Comparison of ENCODE assay signal across 12 cellular contexts in genomic region chr4:40189997-40190396, GRCh38. TPM values are rescaled to one million over a fixed set of nuclear protein-coding genes. Genes with fewer than 3 reads are reported as not detected.
A peak's percentile ranks its signal among the peaks of the same experiment; 100 is the strongest.
DNase-seq lines count a peak whose midpoint lies in the region; ATAC-seq, FAIRE-seq and TF ChIP-seq lines count a peak whose summit lies in the region.
"Had no signal": no experiment of that assay in that cellular context is flagged by ENCODE, and none has a peak within 500 bp of the region (broad histone marks: within the 10 kb centered on the region; RNA-seq: fewer than 3 reads in every experiment).

No MANE protein-coding gene starts in this region.

- no peak overlapping the region for H3K4me3 Mint-ChIP-seq in chondrocyte (ENCODE audit: unreplicated experiment)

- H3K4me1 ChIP-seq in A549 (peaks cover 57% of the 10 kb centered on the region), DND-41 (ENCODE audit: insufficient read depth, low read length) (peaks cover 79% of the 10 kb centered on the region), GM12878 (ENCODE audit: control insufficient read depth, insufficient read depth, low read length) (peaks cover 28% of the 10 kb centered on the region)
- H3K4me1 ChIP-seq: parathyroid adenoma had no signal

- ATAC-seq in A549 (peak in 1 of 2 experiments; percentile 30; a peak in 2 of 6 replicates), DND-41 (ENCODE audit: insufficient read depth, low read depth) (no peak), GM12878 (peak; percentile 5; the same call in 2 of the 3 replicates), HG03460 (IDR thresholded peaks at IDR 0.05; ENCODE audit: unreplicated experiment) (no peak)

- H3K27me3 ChIP-seq in DND-41 (ENCODE audit: insufficient read depth, low read length, poor library complexity), result no peaks in the 10 kb centered on the region
- no peaks in the 10 kb centered on the region for H3K27me3 ChIP-seq in GM12878 (replicated peaks in 1 of 2; ENCODE audit: control insufficient read depth in 2 of 2, insufficient read depth in 2 of 2, low read length in 1 of 2)
- H3K27me3 ChIP-seq: upper lobe of left lung had no signal

- H3K27ac Mint-ChIP-seq in chondrocyte (ENCODE audit: unreplicated experiment), result no peak overlapping the region

- H3K36me3 ChIP-seq in DND-41 (ENCODE audit: insufficient read depth, low read length) (no peaks in the 10 kb centered on the region), GM12878 (ENCODE audit: control insufficient read depth in 2 of 2, insufficient read depth in 2 of 2, low read length in 1 of 2) (no peaks in the 10 kb centered on the region)
- H3K36me3 ChIP-seq: upper lobe of left lung had no signal

- POLR2A ChIA-PET in A549 (lab: Yijun Ruan, JAX) (no interaction called here), GM12878 (lab: Charles Lee) (interaction anchor here (0.5 to 12.0 kb wide), 6 partner anchors 8 to 121 kb away, joined by 3 to 214 read pairs (median 13); partner anchors contain the start of gene RHOH)

- H3K9me3 ChIP-seq in A549 (no peaks in the 10 kb centered on the region), DND-41 (ENCODE audit: insufficient read depth, low read length, severe bottlenecking) (no peaks in the 10 kb centered on the region), GM12878 (replicated peaks; ENCODE audit: control insufficient read depth, insufficient read depth, low read length) (no peaks in the 10 kb centered on the region)
- H3K9me3 ChIP-seq: upper lobe of left lung had no signal

- H2AFZ ChIP-seq in DND-41 (ENCODE audit: low read depth, low read length) (peak overlapping the region; percentile 51), GM12878 (ENCODE audit: control insufficient read depth, low read depth, low read length) (peak overlapping the region; percentile 19)
- H2AFZ ChIP-seq: parathyroid adenoma had no signal

- H3K9ac ChIP-seq in DND-41 (ENCODE audit: low read depth, low read length) (peak overlapping the region; percentile 86), GM12878 (ENCODE audit: control insufficient read depth, insufficient read depth, low read length) (peak overlapping the region; percentile 99)
- H3K9ac ChIP-seq: parathyroid adenoma had no signal

- H3K27ac ChIP-seq in A549, result peak overlapping the region; percentile 82 to 86
- peak overlapping the region; percentile 98 for H3K27ac ChIP-seq in DND-41 (ENCODE audit: low read length)
- H3K27ac ChIP-seq in GM12878 (ENCODE audit: control insufficient read depth, insufficient read depth), result peak overlapping the region; percentile 92
- H3K27ac ChIP-seq in coronary artery, result no peak overlapping the region
- H3K27ac ChIP-seq: parathyroid adenoma, upper lobe of left lung had no signal

- in situ Hi-C loops in GM12878 (cut with MboI), result loop anchor here (25.0 kb wide), 1 partner anchor 1378 kb away; the partner anchor contains the start of gene TLR1

- H3K4me2 ChIP-seq in A549, result peak overlapping the region; percentile 75
- H3K4me2 ChIP-seq in DND-41 (ENCODE audit: insufficient read depth, low read length), result peak overlapping the region; percentile 74
- peak overlapping the region; percentile 81 for H3K4me2 ChIP-seq in GM12878 (ENCODE audit: control insufficient read depth, insufficient read depth)

- TF ChIP-seq RAD21 in A549 (conservative IDR thresholded peaks at IDR 0.05 in 1 of 2, IDR thresholded peaks at IDR 0.05 in 1 of 2) (no peak), GM12878 (IDR thresholded peaks at IDR 0.05; ENCODE audit: insufficient read depth, low read depth, low read length) (no peak)

- H4K20me1 ChIP-seq in DND-41 (ENCODE audit: insufficient read depth, low read length) (no peaks in the 10 kb centered on the region), GM12878 (ENCODE audit: control insufficient read depth, insufficient read depth) (no peaks in the 10 kb centered on the region)

- TF ChIP-seq CTCF in A549 (IDR thresholded peaks at IDR 0.05), result no peak
- no peak for TF ChIP-seq CTCF in DND-41 (IDR thresholded peaks at IDR 0.05; ENCODE audit: borderline replicate concordance, extremely low read depth, low read length, poor library complexity, severe bottlenecking)
- no peak for TF ChIP-seq CTCF in GM12878 (IDR thresholded peaks at IDR 0.05 in 2 of 3, conservative IDR thresholded peaks at IDR 0.05 in 1 of 3; ENCODE audit: control insufficient read depth in 2 of 3, extremely low read depth in 1 of 3, insufficient read depth in 1 of 3, low read depth in 3 of 3, low read length in 3 of 3)
- no peak for TF ChIP-seq CTCF in chondrocyte (IDR thresholded peaks at IDR 0.05)
- no peak for TF ChIP-seq CTCF in coronary artery (IDR thresholded peaks at IDR 0.05)

- CTCF ChIA-PET in A549 (lab: Yijun Ruan, JAX) (interaction anchor here (0.8 to 1.6 kb wide), 3 partner anchors 27 to 120 kb away, joined by 3 to 4 read pairs (median 3); no protein-coding TSS in a partner anchor), GM12878 (lab: Yijun Ruan, JAX) (interaction anchor here (1.0 to 11.5 kb wide), 4 partner anchors 10 to 485 kb away, joined by 3 to 121 read pairs (median 8); no protein-coding TSS in a partner anchor)

- H3K4me3 ChIP-seq in A549 (no peak overlapping the region), DND-41 (ENCODE audit: low read depth in 1 of 2, low read length in 2 of 2) (peak overlapping the region; percentile 71 to 84; a peak in 3 of 4 replicates), GM12878 (peak overlapping the region; percentile 88), coronary artery (no peak overlapping the region)
- H3K4me3 ChIP-seq: upper lobe of left lung had no signal

- BruUV-seq in GM12878 (replicated peaks; lab: Mats Ljungman, UMichigan), result no TSS peak

- peaks cover 19% of the 10 kb centered on the region for H3K4me1 Mint-ChIP-seq in chondrocyte (ENCODE audit: low read depth)

- FAIRE-seq in A549 (lab: Jason Lieb, UNC) (no peak), GM12878 (lab: Jason Lieb, UNC) (no peak)

- H3K36me3 Mint-ChIP-seq in chondrocyte (ENCODE audit: low read depth), result no peaks in the 10 kb centered on the region

- H3K79me2 ChIP-seq in DND-41 (ENCODE audit: insufficient read depth, low read length) (peaks cover 73% of the 10 kb centered on the region), GM12878 (ENCODE audit: control insufficient read depth, insufficient read depth, low read length) (peaks cover 79% of the 10 kb centered on the region)
- H3K79me2 ChIP-seq: parathyroid adenoma had no signal

- TF ChIP-seq EP300 in A549 (IDR thresholded peaks at IDR 0.05) (no peak), GM12878 (IDR thresholded peaks at IDR 0.05; ENCODE audit: borderline replicate concordance in 1 of 2, control insufficient read depth in 1 of 2, low read depth in 2 of 2, low read length in 2 of 2) (no peak)

- intact Hi-C loops in GM12878 (cut with micrococcal nuclease; ENCODE audit: unreplicated experiment), result loop anchor here (5.0 to 10.0 kb wide), 4 partner anchors 482 to 1145 kb away; no protein-coding TSS in a partner anchor

- TF ChIP-seq POLR2A in A549 (IDR thresholded peaks at IDR 0.05; ENCODE audit: low read length) (no peak), GM12878 (IDR thresholded peaks at IDR 0.05; ENCODE audit: low read depth, low read length) (no peak)

- peaks cover 3% of the 10 kb centered on the region for H3K27me3 Mint-ChIP-seq in chondrocyte (ENCODE audit: low read depth)

- RAD21 ChIA-PET in GM12878 (lab: Charles Lee; ENCODE audit: unreplicated experiment), result interaction anchor here (1.0 to 18.0 kb wide), 9 partner anchors 7 to 270 kb away, joined by 3 to 356 read pairs (median 24); partner anchors contain the start of gene RHOH

- H3K9me3 Mint-ChIP-seq in chondrocyte (ENCODE audit: low read depth), result no peaks in the 10 kb centered on the region

- 21% methylated on average over 6 of the region's 6 CpGs for WGBS in A549 (ENCODE audit: missing lambda C conversion rate)
- WGBS in GM12878 (ENCODE audit: insufficient coverage, insufficient replicate concordance, low lambda C conversion rate, missing lambda C conversion rate), result under 1% methylated on average over 6 of the region's 6 CpGs

- DNase-seq in A549 (ENCODE audit: low read depth in 1 of 2, low spot score in 1 of 2), result peak in 1 of 2 experiments; percentile 58
- no peak for DNase-seq in DND-41
- DNase-seq in NCI-H510A (lab: John Stamatoyannopoulos, UW), result peak; percentile 51
- no peak for DNase-seq in GM12878 (ENCODE audit: low read depth, low spot score)
- no peak for DNase-seq in amniotic stem cell (lab: John Stamatoyannopoulos, UW)
- DNase-seq in chondrocyte (ENCODE audit: low spot score), result no peak
- no peak for DNase-seq in coronary artery (ENCODE audit: low spot score)
- DNase-seq: cerebellar nuclear complex, upper lobe of left lung had no signal

- SMC1A ChIA-PET in GM12878 (lab: Charles Lee; ENCODE audit: uncharacterized antibody, unreplicated experiment), result interaction anchor here (1.0 to 20.3 kb wide), 9 partner anchors 7 to 127 kb away, joined by 3 to 374 read pairs (median 5); partner anchors contain the start of gene RHOH

TF ChIP-seq in A549, 52 proteins besides CTCF, POLR2A, EP300 and RAD21 (continues in another document):
- TF ChIP-seq CHD4 (IDR thresholded peaks at IDR 0.05; ENCODE audit: borderline replicate concordance) (no peak), GATA3 (IDR thresholded peaks at IDR 0.05; ENCODE audit: borderline replicate concordance) (no peak)

TF ChIP-seq in GM12878, 131 proteins besides CTCF, POLR2A, EP300 and RAD21 (continues in another document):
- TF ChIP-seq STAT1 (conservative IDR thresholded peaks at IDR 0.05), result no peak

RNA-seq across cellular contexts. Expression of gene RHOH, which starts 6.8 kb away (rescaled TPM):
- polyA plus RNA-seq in A549 (2011; rRNA removed), result 0.26 and 0.33 TPM in 2 replicates
- 0.06 and 0.11 TPM in 2 replicates for polyA plus RNA-seq in A549 (2012; cell fraction: cytosol; rRNA removed)
- polyA plus RNA-seq in A549 (2012; cell fraction: nucleus; rRNA removed), result 0.17 and 0.34 TPM in 2 replicates
- polyA plus RNA-seq in A549 (2017; fragmentation: RNase III; extraction: RNeasy Plus Mini Kit Qiagen cat#74134 plus additional on column Dnase treatment), result 0.07 to 0.08 TPM in 2 of 3 replicates, not detected in the other
- polyA minus RNA-seq in A549 (2011; rRNA and poly(A)+ RNA removed), result 0.33 and 0.39 TPM in 2 replicates
- total RNA-seq in GM12878 (2013; cell fraction: nucleolus; rRNA removed), result 89.6 and 93.8 TPM in 2 replicates
- total RNA-seq in GM12878 (2014; rRNA removed), result 47.2 and 49.3 TPM in 2 replicates
- 46.5 and 48.1 TPM in 2 replicates for total RNA-seq in GM12878 (2014; rRNA removed; fragmentation: Illumina TruSeq; extraction: Trizol)
- total RNA-seq in GM12878 (2021), result 64.5 and 65.7 TPM in 2 replicates
- 44.8 TPM for polyA plus RNA-seq in GM12878 (2011; ENCODE audit: low read depth)
- 120 and 128 TPM in 2 replicates for polyA plus RNA-seq in GM12878 (2011; rRNA removed)
- 117 and 119 TPM in 2 replicates for polyA plus RNA-seq in GM12878 (2011; cell fraction: cytosol; rRNA removed)
- polyA plus RNA-seq in GM12878 (2011; cell fraction: nucleus; rRNA removed), result 75.7 and 87.1 TPM in 2 replicates
- 56.8 and 82.4 TPM in 2 replicates for polyA plus RNA-seq in GM12878 (2012)
- 51.9 and 67.1 TPM in 2 replicates for polyA plus RNA-seq in GM12878 (2014; fragmentation: Illumina TruSeq; extraction: Trizol)
- 10 to 100 TPM; 48.9 to 78.4 TPM for polyA plus RNA-seq in GM12878 (2014; fragmentation: Nextera tagmentation; extraction: Ambion mirVana)
- 48.4 and 49.5 TPM in 2 replicates for polyA plus RNA-seq in GM12878 (2014; rRNA removed)
- 10 to 100 TPM; 63.8 to 64.4 TPM for polyA plus RNA-seq in GM12878 (2016; fragmentation: Nextera tagmentation; extraction: Ambion mirVana)
- 176 and 260 TPM in 2 replicates for polyA minus RNA-seq in GM12878 (2011; rRNA and poly(A)+ RNA removed)
- 56.8 and 63.4 TPM in 2 replicates for polyA minus RNA-seq in GM12878 (2011; cell fraction: cytosol; rRNA and poly(A)+ RNA removed)
- 91.3 and 105 TPM in 2 replicates for polyA minus RNA-seq in GM12878 (2011; cell fraction: nucleus; rRNA and poly(A)+ RNA removed)
- not detected in 3 replicates for total RNA-seq in chondrocyte
- total RNA-seq: M059J had no signal

Comparison
In these comparisons a context has a peak if more than half of its experiments do, and no peak if none do; other contexts are left out.
1. H3K27ac ChIP-seq: peak in A549 (2 of 2), DND-41 (single experiment) and GM12878 (single experiment); none in coronary artery (0 of 2).
2. H3K4me3 ChIP-seq: peak in DND-41 (2 of 2) and GM12878 (single experiment); none in A549 (single experiment) and coronary artery (single experiment).
3. RNA of gene RHOH, which starts 6.8 kb away (total RNA-seq): 46.5 to 93.8 TPM in GM12878; not detected in chondrocyte; every median in the first group is over 10 times any median in the second.
4. Peak in every context shown above with its lines, with median percentiles within 50 percentile points of each other: H3K4me2 ChIP-seq.